Comparison of ENCODE assay signal across 1 cellular context in genomic region chr2:164693390-164693789, GRCh38.
TF ChIP-seq lines count a peak whose summit lies in the region.

No MANE protein-coding gene starts in this region.

TF ChIP-seq in HepG2, 621 proteins besides CTCF, POLR2A, EP300 and RAD21 (continued from another document and continues in another):
- TF ChIP-seq, protein P1, sequence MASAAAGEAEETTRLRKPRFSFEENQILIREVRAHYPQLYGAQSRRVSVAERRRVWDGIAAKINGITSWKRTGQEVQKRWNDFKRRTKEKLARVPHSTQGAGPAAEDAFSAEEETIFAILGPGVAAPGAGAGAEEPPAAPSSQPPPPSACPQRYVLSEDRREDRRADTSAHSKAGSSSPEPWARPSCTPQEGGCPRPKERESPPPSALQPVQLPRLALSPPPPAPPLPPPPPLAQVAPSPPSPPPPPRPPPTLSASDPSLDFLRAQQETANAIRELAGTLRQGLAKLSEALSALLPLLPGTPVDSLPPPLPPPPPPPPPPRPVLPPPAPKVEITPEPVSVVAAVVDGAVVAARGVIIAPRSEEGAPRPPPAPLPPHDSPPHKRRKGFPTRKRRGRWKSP (CRISPR knock-in tag; IDR thresholded peaks at IDR 0.05), result no peak
- TF ChIP-seq HIVEP1 (CRISPR knock-in tag; IDR thresholded peaks at IDR 0.05) (no peak), PHF21A (CRISPR knock-in tag; IDR thresholded peaks at IDR 0.05) (no peak), ZSCAN20 (CRISPR knock-in tag; IDR thresholded peaks at IDR 0.05; ENCODE audit: borderline replicate concordance) (no peak), SMAD9 (CRISPR knock-in tag; IDR thresholded peaks at IDR 0.05) (no peak), ZNF44 (CRISPR knock-in tag; IDR thresholded peaks at IDR 0.05) (no peak), ZNF788 (CRISPR knock-in tag; IDR thresholded peaks at IDR 0.05; ENCODE audit: borderline replicate concordance) (no peak), PITX1 (CRISPR knock-in tag; IDR thresholded peaks at IDR 0.05) (no peak), EED (CRISPR knock-in tag; IDR thresholded peaks at IDR 0.05) (no peak), CERS6 (CRISPR knock-in tag; IDR thresholded peaks at IDR 0.05) (no peak), ZNF768 (CRISPR knock-in tag; IDR thresholded peaks at IDR 0.05) (no peak), ZNF180 (CRISPR knock-in tag; IDR thresholded peaks at IDR 0.05; ENCODE audit: borderline replicate concordance, low read depth) (no peak), ZNF598 (CRISPR knock-in tag; IDR thresholded peaks at IDR 0.05; ENCODE audit: borderline replicate concordance) (no peak), MAF1 (CRISPR knock-in tag; IDR thresholded peaks at IDR 0.05; ENCODE audit: borderline replicate concordance) (no peak), KDM6A (CRISPR knock-in tag; IDR thresholded peaks at IDR 0.05; ENCODE audit: low read depth) (peak; percentile 74), POLR2G (IDR thresholded peaks at IDR 0.05; ENCODE audit: low read depth, low read length) (no peak), KDM4B (CRISPR knock-in tag; IDR thresholded peaks at IDR 0.05) (no peak), NFIB (CRISPR knock-in tag; IDR thresholded peaks at IDR 0.05; ENCODE audit: borderline replicate concordance) (no peak), BCL3 (CRISPR knock-in tag; IDR thresholded peaks at IDR 0.05) (no peak), ZNF138 (CRISPR knock-in tag; IDR thresholded peaks at IDR 0.05; ENCODE audit: low read depth) (no peak), SMAD3 (CRISPR knock-in tag; IDR thresholded peaks at IDR 0.05) (0 out of 2 replicates have a peak, but pooled peaks have one; percentile 19), STAG1 (CRISPR knock-in tag; IDR thresholded peaks at IDR 0.05) (no peak), POGZ (CRISPR knock-in tag; IDR thresholded peaks at IDR 0.05) (peak; percentile 39; the same call in 1 of the 2 replicates), SRF (IDR thresholded peaks at IDR 0.05; ENCODE audit: low read depth, low read length) (no peak), ZNF317 (CRISPR knock-in tag; IDR thresholded peaks at IDR 0.05) (no peak), ZNF432 (CRISPR knock-in tag; IDR thresholded peaks at IDR 0.05; ENCODE audit: borderline replicate concordance) (no peak), GATAD2A (CRISPR knock-in tag; IDR thresholded peaks at IDR 0.05) (peak; percentile 94), DMAP1 (CRISPR knock-in tag; IDR thresholded peaks at IDR 0.05) (no peak), SP140L (CRISPR knock-in tag; IDR thresholded peaks at IDR 0.05; ENCODE audit: borderline replicate concordance) (no peak), ARNTL (CRISPR knock-in tag; IDR thresholded peaks at IDR 0.05) (no peak), REXO4 (CRISPR knock-in tag; IDR thresholded peaks at IDR 0.05; ENCODE audit: borderline replicate concordance) (no peak), SP4 (CRISPR knock-in tag; IDR thresholded peaks at IDR 0.05) (no peak), NCOA2 (CRISPR knock-in tag; IDR thresholded peaks at IDR 0.05) (peak; percentile 94), TFDP2 (CRISPR knock-in tag; IDR thresholded peaks at IDR 0.05) (no peak), ZNF607 (CRISPR knock-in tag; IDR thresholded peaks at IDR 0.05; ENCODE audit: borderline replicate concordance) (no peak), MED1 (CRISPR knock-in tag; IDR thresholded peaks at IDR 0.05) (peak; percentile 66), NFKBIZ (CRISPR knock-in tag; IDR thresholded peaks at IDR 0.05) (no peak), ZNF331 (CRISPR knock-in tag; IDR thresholded peaks at IDR 0.05) (no peak), ZNF878 (CRISPR knock-in tag; IDR thresholded peaks at IDR 0.05) (no peak), RBM22 (optimal IDR thresholded peaks at IDR 0.05; ENCODE audit: low read length) (no peak), ZNF761 (CRISPR knock-in tag; conservative IDR thresholded peaks at IDR 0.05) (no peak), ZNF468 (CRISPR knock-in tag; IDR thresholded peaks at IDR 0.05) (no peak), TARDBP (CRISPR knock-in tag; IDR thresholded peaks at IDR 0.05) (0 out of 2 replicates have a peak, but pooled peaks have one; percentile 60), ZBTB10 (CRISPR knock-in tag; IDR thresholded peaks at IDR 0.05; ENCODE audit: borderline replicate concordance) (no peak), ARID5B (CRISPR knock-in tag; IDR thresholded peaks at IDR 0.05) (peak; percentile 97), RAD51 (IDR thresholded peaks at IDR 0.05; ENCODE audit: borderline replicate concordance) (no peak), EEA1 (CRISPR knock-in tag; IDR thresholded peaks at IDR 0.05; ENCODE audit: borderline replicate concordance) (no peak)
- TF ChIP-seq, protein P2, sequence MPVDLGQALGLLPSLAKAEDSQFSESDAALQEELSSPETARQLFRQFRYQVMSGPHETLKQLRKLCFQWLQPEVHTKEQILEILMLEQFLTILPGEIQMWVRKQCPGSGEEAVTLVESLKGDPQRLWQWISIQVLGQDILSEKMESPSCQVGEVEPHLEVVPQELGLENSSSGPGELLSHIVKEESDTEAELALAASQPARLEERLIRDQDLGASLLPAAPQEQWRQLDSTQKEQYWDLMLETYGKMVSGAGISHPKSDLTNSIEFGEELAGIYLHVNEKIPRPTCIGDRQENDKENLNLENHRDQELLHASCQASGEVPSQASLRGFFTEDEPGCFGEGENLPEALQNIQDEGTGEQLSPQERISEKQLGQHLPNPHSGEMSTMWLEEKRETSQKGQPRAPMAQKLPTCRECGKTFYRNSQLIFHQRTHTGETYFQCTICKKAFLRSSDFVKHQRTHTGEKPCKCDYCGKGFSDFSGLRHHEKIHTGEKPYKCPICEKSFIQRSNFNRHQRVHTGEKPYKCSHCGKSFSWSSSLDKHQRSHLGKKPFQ (CRISPR knock-in tag; IDR thresholded peaks at IDR 0.05; ENCODE audit: insufficient replicate concordance), result no peak
- TF ChIP-seq, protein P3, sequence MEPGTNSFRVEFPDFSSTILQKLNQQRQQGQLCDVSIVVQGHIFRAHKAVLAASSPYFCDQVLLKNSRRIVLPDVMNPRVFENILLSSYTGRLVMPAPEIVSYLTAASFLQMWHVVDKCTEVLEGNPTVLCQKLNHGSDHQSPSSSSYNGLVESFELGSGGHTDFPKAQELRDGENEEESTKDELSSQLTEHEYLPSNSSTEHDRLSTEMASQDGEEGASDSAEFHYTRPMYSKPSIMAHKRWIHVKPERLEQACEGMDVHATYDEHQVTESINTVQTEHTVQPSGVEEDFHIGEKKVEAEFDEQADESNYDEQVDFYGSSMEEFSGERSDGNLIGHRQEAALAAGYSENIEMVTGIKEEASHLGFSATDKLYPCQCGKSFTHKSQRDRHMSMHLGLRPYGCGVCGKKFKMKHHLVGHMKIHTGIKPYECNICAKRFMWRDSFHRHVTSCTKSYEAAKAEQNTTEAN (CRISPR knock-in tag; conservative IDR thresholded peaks at IDR 0.05), result 0 out of 2 replicates have a peak, but pooled peaks have one; percentile 44
- TF ChIP-seq, protein P4, sequence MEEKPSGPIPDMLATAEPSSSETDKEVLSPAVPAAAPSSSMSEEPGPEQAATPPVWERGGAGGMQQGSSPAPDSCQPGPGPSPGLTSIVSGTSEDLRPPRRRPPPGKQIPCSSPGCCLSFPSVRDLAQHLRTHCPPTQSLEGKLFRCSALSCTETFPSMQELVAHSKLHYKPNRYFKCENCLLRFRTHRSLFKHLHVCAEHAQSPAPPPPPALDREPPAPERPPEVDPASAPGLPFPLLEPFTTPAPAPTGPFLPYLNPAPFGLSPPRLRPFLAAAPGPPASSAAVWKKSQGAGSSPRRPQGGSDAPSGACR (CRISPR knock-in tag; IDR thresholded peaks at IDR 0.05), result peak; percentile 52; the same call in 1 of the 2 replicates
- TF ChIP-seq, protein P5, sequence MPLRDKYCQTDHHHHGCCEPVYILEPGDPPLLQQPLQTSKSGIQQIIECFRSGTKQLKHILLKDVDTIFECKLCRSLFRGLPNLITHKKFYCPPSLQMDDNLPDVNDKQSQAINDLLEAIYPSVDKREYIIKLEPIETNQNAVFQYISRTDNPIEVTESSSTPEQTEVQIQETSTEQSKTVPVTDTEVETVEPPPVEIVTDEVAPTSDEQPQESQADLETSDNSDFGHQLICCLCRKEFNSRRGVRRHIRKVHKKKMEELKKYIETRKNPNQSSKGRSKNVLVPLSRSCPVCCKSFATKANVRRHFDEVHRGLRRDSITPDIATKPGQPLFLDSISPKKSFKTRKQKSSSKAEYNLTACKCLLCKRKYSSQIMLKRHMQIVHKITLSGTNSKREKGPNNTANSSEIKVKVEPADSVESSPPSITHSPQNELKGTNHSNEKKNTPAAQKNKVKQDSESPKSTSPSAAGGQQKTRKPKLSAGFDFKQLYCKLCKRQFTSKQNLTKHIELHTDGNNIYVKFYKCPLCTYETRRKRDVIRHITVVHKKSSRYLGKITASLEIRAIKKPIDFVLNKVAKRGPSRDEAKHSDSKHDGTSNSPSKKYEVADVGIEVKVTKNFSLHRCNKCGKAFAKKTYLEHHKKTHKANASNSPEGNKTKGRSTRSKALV (CRISPR knock-in tag; IDR thresholded peaks at IDR 0.05), result peak; percentile 26; the same call in 1 of the 2 replicates
- TF ChIP-seq, protein P6, sequence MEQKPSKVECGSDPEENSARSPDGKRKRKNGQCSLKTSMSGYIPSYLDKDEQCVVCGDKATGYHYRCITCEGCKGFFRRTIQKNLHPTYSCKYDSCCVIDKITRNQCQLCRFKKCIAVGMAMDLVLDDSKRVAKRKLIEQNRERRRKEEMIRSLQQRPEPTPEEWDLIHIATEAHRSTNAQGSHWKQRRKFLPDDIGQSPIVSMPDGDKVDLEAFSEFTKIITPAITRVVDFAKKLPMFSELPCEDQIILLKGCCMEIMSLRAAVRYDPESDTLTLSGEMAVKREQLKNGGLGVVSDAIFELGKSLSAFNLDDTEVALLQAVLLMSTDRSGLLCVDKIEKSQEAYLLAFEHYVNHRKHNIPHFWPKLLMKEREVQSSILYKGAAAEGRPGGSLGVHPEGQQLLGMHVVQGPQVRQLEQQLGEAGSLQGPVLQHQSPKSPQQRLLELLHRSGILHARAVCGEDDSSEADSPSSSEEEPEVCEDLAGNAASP (CRISPR knock-in tag; IDR thresholded peaks at IDR 0.05; ENCODE audit: borderline replicate concordance), result peak; percentile 67; the same call in 1 of the 2 replicates
